Comparison of ENCODE assay signal across 8 cellular contexts in genomic region chr19:15288146-15288963, GRCh38. TPM values are rescaled to one million over a fixed set of nuclear protein-coding genes. Genes with fewer than 3 reads are reported as not detected.
A peak's percentile ranks its signal among the peaks of the same experiment; 100 is the strongest.
DNase-seq lines count a peak whose midpoint lies in the region; ATAC-seq, FAIRE-seq and TF ChIP-seq lines count a peak whose summit lies in the region.

No MANE protein-coding gene starts in this region.

- CTCF ChIA-PET in GM12878 (lab: Yijun Ruan, JAX) = interaction anchor here (0.9 to 1.7 kb wide), 10 partner anchors 11 to 132 kb away, joined by 3 to 7 read pairs (median 3); no protein-coding TSS in a partner anchor
- CTCF ChIA-PET in HEK293T (lab: Yijun Ruan, JAX) = no interaction called here

- H3K36me3 ChIP-seq in GM12878 (ENCODE audit: control insufficient read depth in 2 of 2, insufficient read depth in 2 of 2, low read length in 1 of 2) (peaks cover 2 to 8% of the 10 kb centered on the region in 2 experiments; a peak in 2 of 4 replicates), lower lobe of right lung (no peaks in the 10 kb centered on the region), upper lobe of right lung (no peaks in the 10 kb centered on the region)

- BruUV-seq in GM12878 (replicated peaks; lab: Mats Ljungman, UMichigan) = no TSS peak

- H4K20me1 ChIP-seq in GM12878 (ENCODE audit: control insufficient read depth, insufficient read depth) = peaks cover 24% of the 10 kb centered on the region

- POLR2A ChIA-PET in GM12878 (lab: Charles Lee) = interaction anchor here (0.6 to 2.5 kb wide), 7 partner anchors 38 to 857 kb away, joined by 3 to 9 read pairs (median 5); partner anchors contain the start of genes AKAP8 and BRD4
- POLR2A ChIA-PET in HEK293T (lab: Yijun Ruan, JAX) = interaction anchor here (0.9 to 1.4 kb wide), 2 partner anchors 9 to 44 kb away, joined by 3 to 6 read pairs; partner anchors contain the start of gene BRD4

- H3K9me3 ChIP-seq in GM12878 (replicated peaks; ENCODE audit: control insufficient read depth, insufficient read depth, low read length) (no peaks in the 10 kb centered on the region), lower lobe of right lung (no peaks in the 10 kb centered on the region), upper lobe of right lung (no peaks in the 10 kb centered on the region)

- TF ChIP-seq RAD21 in GM12878 (IDR thresholded peaks at IDR 0.05; ENCODE audit: insufficient read depth, low read depth, low read length) = no peak

- peak overlapping the region; percentile 44 for H3K4me3 ChIP-seq in GM12878
- no peak overlapping the region for H3K4me3 ChIP-seq in lower lobe of right lung
- H3K4me3 ChIP-seq in upper lobe of right lung = no peak overlapping the region

- H3K9ac ChIP-seq in GM12878 (ENCODE audit: control insufficient read depth, insufficient read depth, low read length) = peak overlapping the region; percentile 28

- H3K27ac ChIP-seq in GM12878 (ENCODE audit: control insufficient read depth, insufficient read depth) (peak overlapping the region; percentile 68), lower lobe of right lung (peak overlapping the region; percentile 20), upper lobe of right lung (no peak overlapping the region)

- in situ Hi-C loops in GM12878 (cut with MboI) = no loop called here

- WGBS in GM12878 (ENCODE audit: insufficient coverage, insufficient replicate concordance, low lambda C conversion rate, missing lambda C conversion rate) = 8% methylated on average over 14 of the region's 14 CpGs

- FAIRE-seq in GM12878 (lab: Jason Lieb, UNC) = no peak

- peak overlapping the region; percentile 62 for H3K4me2 ChIP-seq in GM12878 (ENCODE audit: control insufficient read depth, insufficient read depth)

- no peak; the same call in 1 of the 2 replicates for TF ChIP-seq POLR2A in GM12878 (IDR thresholded peaks at IDR 0.05; ENCODE audit: low read depth, low read length)

- TF ChIP-seq EP300 in GM12878 (IDR thresholded peaks at IDR 0.05; ENCODE audit: borderline replicate concordance in 1 of 2, control insufficient read depth in 1 of 2, low read depth in 2 of 2, low read length in 2 of 2) = no peak

- RAD21 ChIA-PET in GM12878 (lab: Charles Lee; ENCODE audit: unreplicated experiment) = interaction anchor here (0.8 to 2.0 kb wide), 10 partner anchors 23 to 131 kb away, joined by 3 to 15 read pairs (median 3); partner anchors contain the start of genes AKAP8 and BRD4

- H2AFZ ChIP-seq in GM12878 (ENCODE audit: control insufficient read depth, low read depth, low read length) = no peak overlapping the region

- H3K79me2 ChIP-seq in GM12878 (ENCODE audit: control insufficient read depth, insufficient read depth, low read length) = peaks cover 96% of the 10 kb centered on the region

- H3K4me1 ChIP-seq in GM12878 (ENCODE audit: control insufficient read depth, insufficient read depth, low read length) (peaks cover 83% of the 10 kb centered on the region), lower lobe of right lung (peaks cover 100% of the 10 kb centered on the region), upper lobe of right lung (peaks cover 100% of the 10 kb centered on the region)

- SMC1A ChIA-PET in GM12878 (lab: Charles Lee; ENCODE audit: uncharacterized antibody, unreplicated experiment) = interaction anchor here (0.5 to 3.0 kb wide), 9 partner anchors 9 to 128 kb away, joined by 3 to 11 read pairs (median 3); partner anchors contain the start of gene AKAP8

- ATAC-seq in GM12878 = peak; percentile 71
- ATAC-seq in lower lobe of right lung = peak; percentile 37 to 65
- ATAC-seq in upper lobe of right lung = peak; percentile 70

- DNase-seq in GM03348 (ENCODE audit: low spot score) (peak; percentile 37), NCI-H2196 (lab: John Stamatoyannopoulos, UW; ENCODE audit: unreplicated experiment) (peak; percentile 81), GM12878 (ENCODE audit: low read depth, low spot score) (no peak), lower lobe of right lung (no peak), upper lobe of right lung (no peak), HEK293T (ENCODE audit: extremely low spot score) (no peak)
- DNase-seq in activated CD4-positive, CD25-positive, alpha-beta regulatory T cell (lab: John Stamatoyannopoulos, UW) = no peak
- DNase-seq in stimulated activated CD4-positive, alpha-beta T cell treated with anti-CD3 and anti-CD28 coated beads, Interleukin-2, amount 100 ng/mL, for 24 hours = no peak

- TF ChIP-seq CTCF in GM12878 (IDR thresholded peaks at IDR 0.05 in 2 of 3, conservative IDR thresholded peaks at IDR 0.05 in 1 of 3; ENCODE audit: control insufficient read depth in 2 of 3, extremely low read depth in 1 of 3, insufficient read depth in 1 of 3, low read depth in 3 of 3, low read length in 3 of 3) (no peak), lower lobe of right lung (IDR thresholded peaks at IDR 0.05) (no peak), upper lobe of right lung (IDR thresholded peaks at IDR 0.05) (no peak)

- intact Hi-C loops in GM12878 (cut with micrococcal nuclease; ENCODE audit: unreplicated experiment) = no loop called here
- intact Hi-C loops in lower lobe of right lung (cut with DNase I) = no loop called here
- intact Hi-C loops in upper lobe of right lung (cut with DNase I) = no loop called here

- H3K27me3 ChIP-seq in GM12878 (replicated peaks in 1 of 2; ENCODE audit: control insufficient read depth in 2 of 2, insufficient read depth in 2 of 2, low read length in 1 of 2) = no peaks in the 10 kb centered on the region
- H3K27me3 ChIP-seq in lower lobe of right lung (ENCODE audit: low read depth) = no peaks in the 10 kb centered on the region
- no peaks in the 10 kb centered on the region for H3K27me3 ChIP-seq in upper lobe of right lung

TF ChIP-seq in GM12878, 131 proteins besides CTCF, POLR2A, EP300 and RAD21:
- peak; percentile 45 for TF ChIP-seq SPI1 (IDR thresholded peaks at IDR 0.05; ENCODE audit: borderline replicate concordance, insufficient read depth, low read depth, low read length)
- TF ChIP-seq USF1 (IDR thresholded peaks at IDR 0.05; ENCODE audit: borderline replicate concordance, extremely low read length, insufficient read depth, low read depth, low read length) = no peak

TF ChIP-seq in HEK293T, 16 proteins besides CTCF, POLR2A, EP300 and RAD21:
- TF ChIP-seq CTBP1 (IDR thresholded peaks at IDR 0.05; ENCODE audit: borderline replicate concordance) (no peak), FOXM1 (IDR thresholded peaks at IDR 0.05; ENCODE audit: borderline replicate concordance) (no peak), ZNF384 (IDR thresholded peaks at IDR 0.05) (no peak), LEF1 (IDR thresholded peaks at IDR 0.05; ENCODE audit: borderline replicate concordance) (no peak), NFRKB (IDR thresholded peaks at IDR 0.05) (no peak), BHLHE40 (IDR thresholded peaks at IDR 0.05; ENCODE audit: borderline replicate concordance) (no peak), SP1 (IDR thresholded peaks at IDR 0.05) (no peak), ARNT (IDR thresholded peaks at IDR 0.05) (no peak), ELF4 (IDR thresholded peaks at IDR 0.05) (no peak), SUZ12 (IDR thresholded peaks at IDR 0.05) (no peak), L3MBTL2 (conservative IDR thresholded peaks at IDR 0.05) (no peak)

RNA-seq across cellular contexts. Expression of gene BRD4, which starts 44.0 kb away (rescaled TPM):
- 132 and 152 TPM in 2 replicates for total RNA-seq in GM12878 (2013; cell fraction: nucleolus; rRNA removed)
- total RNA-seq in GM12878 (2014; rRNA removed) (9.3 and 11.4 TPM in 2 replicates), GM12878 (2014; rRNA removed; fragmentation: Illumina TruSeq; extraction: Trizol) (8.2 and 9.3 TPM in 2 replicates), GM12878 (2021) (84.4 and 88.8 TPM in 2 replicates), lower lobe of right lung (104 TPM), upper lobe of right lung (101 TPM)
- 13.0 TPM for polyA plus RNA-seq in GM12878 (2011; ENCODE audit: low read depth)
- polyA plus RNA-seq in GM12878 (2011; rRNA removed) (3.9 and 6.0 TPM in 2 replicates), GM12878 (2014; fragmentation: Illumina TruSeq; extraction: Trizol) (12.1 and 22.9 TPM in 2 replicates), GM12878 (2014; fragmentation: Nextera tagmentation; extraction: Ambion mirVana) (1 to 10 TPM; 5.3 to 8.6 TPM), GM12878 (2014; rRNA removed) (18.3 and 26.8 TPM in 2 replicates), GM12878 (2016; fragmentation: Nextera tagmentation; extraction: Ambion mirVana) (10 to 100 TPM; 12.2 to 13.1 TPM)
- polyA plus RNA-seq in GM12878 (2011; cell fraction: cytosol; rRNA removed) = 4.3 and 5.9 TPM in 2 replicates
- polyA plus RNA-seq in GM12878 (2011; cell fraction: nucleus; rRNA removed) = 47.2 and 65.0 TPM in 2 replicates
- polyA plus RNA-seq in GM12878 (2012) = 33.0 and 53.4 TPM in 2 replicates
- 18.0 and 22.3 TPM in 2 replicates for polyA minus RNA-seq in GM12878 (2011; rRNA and poly(A)+ RNA removed)
- polyA minus RNA-seq in GM12878 (2011; cell fraction: cytosol; rRNA and poly(A)+ RNA removed) = 15.6 and 16.7 TPM in 2 replicates
- 40.9 and 74.5 TPM in 2 replicates for polyA minus RNA-seq in GM12878 (2011; cell fraction: nucleus; rRNA and poly(A)+ RNA removed)

RNA-seq across cellular contexts. Expression of gene EPHX3, which starts 56.1 kb away (rescaled TPM):
- total RNA-seq in GM12878 (2013; cell fraction: nucleolus; rRNA removed) = not detected in 2 replicates
- not detected in 2 replicates for total RNA-seq in GM12878 (2014; rRNA removed)
- total RNA-seq in GM12878 (2014; rRNA removed; fragmentation: Illumina TruSeq; extraction: Trizol) = not detected in 2 replicates
- total RNA-seq in GM12878 (2021) = not detected in 2 replicates
- polyA plus RNA-seq in GM12878 (2011; ENCODE audit: low read depth) = not detected
- 0.04 TPM in 1 of 2 replicates, not detected in the other for polyA plus RNA-seq in GM12878 (2011; rRNA removed)
- polyA plus RNA-seq in GM12878 (2011; cell fraction: cytosol; rRNA removed) = not detected in 2 replicates
- 0.26 TPM in 1 of 2 replicates, not detected in the other for polyA plus RNA-seq in GM12878 (2011; cell fraction: nucleus; rRNA removed)
- polyA plus RNA-seq in GM12878 (2012) = not detected in 2 replicates
- not detected in 2 replicates for polyA plus RNA-seq in GM12878 (2014; fragmentation: Illumina TruSeq; extraction: Trizol)
- not detected for polyA plus RNA-seq in GM12878 (2014; fragmentation: Nextera tagmentation; extraction: Ambion mirVana)
- not detected in 2 replicates for polyA plus RNA-seq in GM12878 (2014; rRNA removed)
- polyA plus RNA-seq in GM12878 (2016; fragmentation: Nextera tagmentation; extraction: Ambion mirVana) = not detected
- 0.21 and 0.29 TPM in 2 replicates for polyA minus RNA-seq in GM12878 (2011; rRNA and poly(A)+ RNA removed)
- polyA minus RNA-seq in GM12878 (2011; cell fraction: cytosol; rRNA and poly(A)+ RNA removed) = not detected in 2 replicates
- 0.48 TPM in 1 of 2 replicates, not detected in the other for polyA minus RNA-seq in GM12878 (2011; cell fraction: nucleus; rRNA and poly(A)+ RNA removed)
- total RNA-seq in lower lobe of right lung = 2.3 TPM
- total RNA-seq in upper lobe of right lung = 2.5 TPM

Comparison
In these comparisons a context has a peak if more than half of its experiments do, and no peak if none do; other contexts are left out.
1. DNase-seq: peak in GM03348 (single experiment) and NCI-H2196 (single experiment); none in GM12878 (single experiment), lower lobe of right lung (single experiment), upper lobe of right lung (single experiment), activated CD4-positive, CD25-positive, alpha-beta regulatory T cell (0 of 4), HEK293T (single experiment) and stimulated activated CD4-positive, alpha-beta T cell treated with anti-CD3 and anti-CD28 coated beads, Interleukin-2, amount 100 ng/mL, for 24 hours (0 of 2).
2. Peak in every context shown above with its lines, with median percentiles within 50 percentile points of each other: ATAC-seq.